17 cellular contexts compared by ENCODE assay signal in the genomic region with DNA sequence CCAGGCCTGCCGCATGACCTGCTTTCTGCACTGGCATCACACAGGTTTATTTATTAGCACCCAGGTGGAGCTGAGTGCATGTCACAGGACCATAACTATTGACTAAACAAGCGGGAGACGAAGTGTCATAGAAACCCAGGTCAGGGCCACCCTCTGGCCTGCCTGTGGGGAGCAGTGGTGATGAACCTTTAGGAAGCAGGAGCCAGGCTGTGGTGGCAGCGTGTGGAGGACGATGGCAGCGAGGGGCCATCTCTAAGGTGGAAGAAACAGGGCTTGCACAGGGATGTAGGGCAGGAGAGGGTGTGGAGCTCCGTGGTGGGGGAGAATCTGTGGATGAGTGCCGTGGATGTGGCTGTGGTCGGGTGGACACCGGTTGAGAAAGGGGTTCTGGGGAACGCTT.
A peak's percentile ranks its signal among the peaks of the same experiment; 100 is the strongest.
DNase-seq lines count a peak whose midpoint lies in the region; ATAC-seq and TF ChIP-seq lines count a peak whose summit lies in the region.
"Had no signal": no experiment of that assay in that cellular context is flagged by ENCODE, and none has a peak within 500 bp of the region (broad histone marks: within the 10 kb centered on the region; RNA-seq: fewer than 3 reads in every experiment).

No MANE protein-coding gene starts in this region.

- H3K4me1 ChIP-seq in left ventricle myocardium inferior (no peaks in the 10 kb centered on the region), neural progenitor cell (peaks cover 7% of the 10 kb centered on the region)
- H3K4me1 ChIP-seq: A549, HAP-1 had no signal

- H3K27ac Mint-ChIP-seq in neural progenitor cell, result peak overlapping the region; percentile 51
- no peak overlapping the region for H3K27ac Mint-ChIP-seq in stimulated activated memory B cell treated with anti-CD40 and anti-IgM and Interleukin-4, amounts not matched to agents 10 μg/mL and 1 μg/mL and 100 μg/mL, for 72 hours
- H3K27ac Mint-ChIP-seq in chondrocyte (ENCODE audit: unreplicated experiment), result no peak overlapping the region
- H3K27ac Mint-ChIP-seq: CD4-positive, alpha-beta memory T cell had no signal

- ATAC-seq in Right ventricle myocardium inferior (peak; percentile 10), HG02970 (IDR thresholded peaks at IDR 0.05; ENCODE audit: low FRiP score, unreplicated experiment) (no peak)
- ATAC-seq in stimulated activated memory B cell treated with anti-CD40 and anti-IgM and Interleukin-4, amounts not matched to agents 10 μg/mL and 1 μg/mL and 100 μg/mL, for 72 hours, result peak; percentile 16
- ATAC-seq: A549 had no signal

- H3K9ac ChIP-seq in neural progenitor cell, result no peak overlapping the region

- no peak overlapping the region for H3K4me3 Mint-ChIP-seq in neural progenitor cell
- H3K4me3 Mint-ChIP-seq in stimulated activated memory B cell treated with anti-CD40 and anti-IgM and Interleukin-4, amounts not matched to agents 10 μg/mL and 1 μg/mL and 100 μg/mL, for 72 hours, result no peak overlapping the region
- H3K4me3 Mint-ChIP-seq in chondrocyte (ENCODE audit: unreplicated experiment), result no peak overlapping the region
- H3K4me3 Mint-ChIP-seq: CD14-positive monocyte; CD4-positive, alpha-beta memory T cell had no signal

- no peak overlapping the region for H3K4me3 ChIP-seq in left ventricle myocardium inferior
- no peak overlapping the region for H3K4me3 ChIP-seq in neural progenitor cell
- H3K4me3 ChIP-seq: A549, HAP-1 had no signal

- no peak overlapping the region for H3K27ac ChIP-seq in left ventricle myocardium inferior (replicated peaks)
- H3K27ac ChIP-seq in neural progenitor cell, result no peak overlapping the region
- H3K27ac ChIP-seq: 22Rv1, A549, HL-60 had no signal

- H3K9me3 ChIP-seq in left ventricle myocardium inferior (replicated peaks) (peaks cover 5% of the 10 kb centered on the region), neural progenitor cell (ENCODE audit: low read depth) (no peaks in the 10 kb centered on the region)
- H3K9me3 ChIP-seq: A549, HAP-1 had no signal

- no peaks in the 10 kb centered on the region for H3K79me2 ChIP-seq in neural progenitor cell (ENCODE audit: low read depth)

- H3K27me3 Mint-ChIP-seq in neural progenitor cell (ENCODE audit: insufficient read depth, low read depth) (peaks cover 28% of the 10 kb centered on the region), chondrocyte (ENCODE audit: low read depth) (peaks cover 11% of the 10 kb centered on the region)
- peaks cover 21% of the 10 kb centered on the region for H3K27me3 Mint-ChIP-seq in stimulated activated memory B cell treated with anti-CD40 and anti-IgM and Interleukin-4, amounts not matched to agents 10 μg/mL and 1 μg/mL and 100 μg/mL, for 72 hours

- no peaks in the 10 kb centered on the region for H3K36me3 ChIP-seq in left ventricle myocardium inferior
- H3K36me3 ChIP-seq in neural progenitor cell, result no peaks in the 10 kb centered on the region
- H3K36me3 ChIP-seq: HAP-1 had no signal

- intact Hi-C loops in Right ventricle myocardium inferior (cut with DNase I) (no loop called here), left ventricle myocardium inferior (cut with micrococcal nuclease) (no loop called here)

- peaks cover 46% of the 10 kb centered on the region for H3K27me3 ChIP-seq in left ventricle myocardium inferior (ENCODE audit: low read depth)
- no peaks in the 10 kb centered on the region for H3K27me3 ChIP-seq in neural progenitor cell

- H4K20me1 ChIP-seq in neural progenitor cell (ENCODE audit: low read depth), result no peaks in the 10 kb centered on the region

- no peak overlapping the region for H2AFZ ChIP-seq in neural progenitor cell (replicated peaks)

- no peak overlapping the region for H3K4me2 ChIP-seq in neural progenitor cell
- H3K4me2 ChIP-seq: A549 had no signal

- TF ChIP-seq CTCF in left ventricle myocardium inferior (IDR thresholded peaks at IDR 0.05; ENCODE audit: borderline replicate concordance), result no peak
- TF ChIP-seq CTCF in neural progenitor cell (IDR thresholded peaks at IDR 0.05), result no peak
- no peak for TF ChIP-seq CTCF in chondrocyte (IDR thresholded peaks at IDR 0.05)

- DNase-seq in Right ventricle myocardium inferior (ENCODE audit: missing footprints), result no peak
- DNase-seq in left ventricle myocardium inferior, result no peak
- DNase-seq in neural progenitor cell (ENCODE audit: low spot score), result no peak
- no peak for DNase-seq in chondrocyte (ENCODE audit: low spot score)
- DNase-seq in NCI-H146 treated with DMSO at 0.1 percent for 48 hours (lab: John Stamatoyannopoulos, UW; ENCODE audit: unreplicated experiment), result no peak
- DNase-seq: AML-193; CD4-positive, alpha-beta memory T cell; DMS153; DMS79; GDM1 had no signal

- H3K9me3 Mint-ChIP-seq in neural progenitor cell (peaks cover 2% of the 10 kb centered on the region), chondrocyte (ENCODE audit: low read depth) (no peaks in the 10 kb centered on the region)
- H3K9me3 Mint-ChIP-seq in stimulated activated memory B cell treated with anti-CD40 and anti-IgM and Interleukin-4, amounts not matched to agents 10 μg/mL and 1 μg/mL and 100 μg/mL, for 72 hours, result peaks cover 3% of the 10 kb centered on the region

- H3K4me1 Mint-ChIP-seq in neural progenitor cell (peaks cover 25% of the 10 kb centered on the region), chondrocyte (ENCODE audit: low read depth) (no peaks in the 10 kb centered on the region)
- H3K4me1 Mint-ChIP-seq in stimulated activated memory B cell treated with anti-CD40 and anti-IgM and Interleukin-4, amounts not matched to agents 10 μg/mL and 1 μg/mL and 100 μg/mL, for 72 hours, result no peaks in the 10 kb centered on the region
- H3K4me1 Mint-ChIP-seq: CD14-positive monocyte; CD4-positive, alpha-beta memory T cell had no signal

- no peaks in the 10 kb centered on the region for H3F3A ChIP-seq in neural progenitor cell (ENCODE audit: low read depth)

- H3K36me3 Mint-ChIP-seq in neural progenitor cell (no peaks in the 10 kb centered on the region), chondrocyte (ENCODE audit: low read depth) (no peaks in the 10 kb centered on the region)
- no peaks in the 10 kb centered on the region for H3K36me3 Mint-ChIP-seq in stimulated activated memory B cell treated with anti-CD40 and anti-IgM and Interleukin-4, amounts not matched to agents 10 μg/mL and 1 μg/mL and 100 μg/mL, for 72 hours
- H3K36me3 Mint-ChIP-seq: CD14-positive monocyte; CD4-positive, alpha-beta memory T cell had no signal
